8 cellular contexts compared by ENCODE assay signal in the genomic region with DNA sequence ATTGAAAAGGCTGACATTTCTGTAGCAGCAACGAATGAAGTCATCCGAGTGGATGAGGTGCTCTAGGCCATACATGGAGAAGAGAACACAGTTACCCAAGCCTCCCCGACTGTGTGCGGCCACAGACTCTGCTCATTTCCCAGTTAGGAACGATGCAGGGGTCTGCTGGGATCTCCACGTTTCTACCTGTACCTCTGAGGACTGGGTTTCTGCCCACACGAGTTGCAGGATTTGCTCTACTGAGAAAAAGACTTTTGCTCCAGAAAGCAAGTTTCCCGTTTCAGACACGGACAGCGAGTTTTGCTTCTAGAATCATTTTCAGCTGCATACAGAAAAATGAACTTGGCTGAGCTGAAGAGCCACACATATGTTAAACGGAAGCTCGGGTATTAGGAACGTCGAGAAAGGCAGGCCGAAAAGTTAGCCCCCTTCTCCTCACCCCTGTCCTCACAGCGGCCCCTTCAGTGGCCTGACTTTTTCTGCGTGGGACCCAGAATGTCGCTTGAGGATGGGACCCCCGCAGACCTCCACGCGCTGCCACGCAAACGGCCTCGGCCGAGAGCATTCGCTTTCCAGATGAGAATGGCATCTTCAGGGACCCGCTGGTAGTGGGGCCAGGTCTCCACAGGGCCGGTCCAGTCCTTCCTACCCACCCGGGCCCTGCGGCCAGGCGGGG. TPM values are rescaled to one million over a fixed set of nuclear protein-coding genes. Genes with fewer than 3 reads are reported as not detected.
DNase-seq lines count a peak whose midpoint lies in the region; ATAC-seq lines count a peak whose summit lies in the region.

No MANE protein-coding gene starts in this region.

- peaks cover 12 to 18% of the 10 kb centered on the region in 2 donors for H3K4me1 Mint-ChIP-seq in effector memory CD8-positive, alpha-beta T cell (ENCODE audit: low read depth in 2 of 2)
- peaks cover 24 to 52% (median 33%) of the 10 kb centered on the region in 3 donors for H3K4me1 Mint-ChIP-seq in naive B cell

- H3K9me3 Mint-ChIP-seq in effector memory CD8-positive, alpha-beta T cell = no peaks in the 10 kb centered on the region
- peaks cover 0 to 3% (median 0%) of the 10 kb centered on the region in 7 donors for H3K9me3 Mint-ChIP-seq in naive B cell

- peak overlapping the region; percentile 57 to 66 for H3K4me3 Mint-ChIP-seq in effector memory CD8-positive, alpha-beta T cell
- peak overlapping the region; percentile 73 to 92 (median 86) for H3K4me3 Mint-ChIP-seq in naive B cell

- DNase-seq in EH (ENCODE audit: low read depth) (peak; percentile 53), NCI-H69 (lab: John Stamatoyannopoulos, UW) (peak; percentile 55), naive B cell (peak; percentile 19), NCI-H446 (lab: John Stamatoyannopoulos, UW) (no peak), ureter (ENCODE audit: low spot score) (no peak)
- DNase-seq in effector memory CD8-positive, alpha-beta T cell = no peak

- no peak overlapping the region for H3K27ac Mint-ChIP-seq in effector memory CD8-positive, alpha-beta T cell
- peak overlapping the region; percentile 4 to 94 (median 87) for H3K27ac Mint-ChIP-seq in naive B cell

- no peak for ATAC-seq in effector memory CD8-positive, alpha-beta T cell (replicated peaks)
- no peak for ATAC-seq in naive B cell (ENCODE audit: low read depth in 2 of 2)
- no peak for ATAC-seq in GM19023 (IDR thresholded peaks at IDR 0.05; ENCODE audit: unreplicated experiment)
- ATAC-seq in GM19455 (IDR thresholded peaks at IDR 0.05; ENCODE audit: unreplicated experiment) = no peak

- H3K27me3 Mint-ChIP-seq in effector memory CD8-positive, alpha-beta T cell = peaks cover 54 to 92% of the 10 kb centered on the region in 2 donors
- H3K27me3 Mint-ChIP-seq in naive B cell = peaks cover 8 to 57% (median 43%) of the 10 kb centered on the region in 3 donors

- H3K36me3 Mint-ChIP-seq in effector memory CD8-positive, alpha-beta T cell (ENCODE audit: insufficient read depth) = no peaks in the 10 kb centered on the region
- H3K36me3 Mint-ChIP-seq in naive B cell = no peaks in the 10 kb centered on the region

RNA-seq across cellular contexts. Expression of a gene that starts 0.6 kb away (rescaled TPM):
- 10 to 100 TPM; 20.7 to 66.5 (median 38.6) TPM for polyA plus RNA-seq in naive B cell (ENCODE audit: low read depth in 6 of 6)
- total RNA-seq in ureter = 46.0 TPM

Comparison
In these comparisons a context has a peak if more than half of its experiments do, and no peak if none do; other contexts are left out.
1. DNase-seq: peak in EH (single experiment), NCI-H69 (single experiment) and naive B cell (single experiment); none in effector memory CD8-positive, alpha-beta T cell (0 of 3), NCI-H446 (0 of 2) and ureter (single experiment).
2. H3K27ac Mint-ChIP-seq: peak in naive B cell (6 of 6); none in effector memory CD8-positive, alpha-beta T cell (0 of 2).